4 cellular contexts compared by ENCODE assay signal in the genomic region with DNA sequence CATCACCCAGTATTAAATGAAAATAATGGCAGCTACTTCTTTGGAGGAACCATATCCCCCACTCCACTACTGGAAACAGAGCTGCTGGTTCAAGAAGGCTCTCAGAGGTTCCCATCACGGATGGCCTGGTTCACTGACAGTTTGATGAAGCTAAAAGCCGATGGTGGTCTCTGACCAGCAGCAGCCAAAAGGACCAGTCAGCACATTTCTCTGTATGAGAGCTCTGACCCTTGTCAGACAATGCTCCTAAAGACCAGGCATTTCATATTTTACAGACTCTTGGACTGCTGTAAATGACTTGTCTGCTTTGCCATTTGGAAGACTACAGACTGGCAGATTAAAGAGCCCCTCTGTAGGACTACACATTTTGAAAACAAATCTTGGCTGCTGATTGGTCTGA.
TF ChIP-seq lines count a peak whose summit lies in the region.

No MANE protein-coding gene starts in this region.

TF ChIP-seq in HepG2, 621 proteins besides CTCF, POLR2A, EP300 and RAD21:
- TF ChIP-seq RORA (CRISPR knock-in tag; IDR thresholded peaks at IDR 0.05) (no peak), ZZZ3 (CRISPR knock-in tag; IDR thresholded peaks at IDR 0.05; ENCODE audit: borderline replicate concordance) (no peak), ZNF781 (CRISPR knock-in tag; IDR thresholded peaks at IDR 0.05; ENCODE audit: borderline replicate concordance, not compliant biosample characterization) (no peak), CBX2 (IDR thresholded peaks at IDR 0.05; ENCODE audit: low read depth, low read length) (no peak), CBX2 (CRISPR knock-in tag; IDR thresholded peaks at IDR 0.05; ENCODE audit: low read depth) (no peak), NR1H2 (CRISPR knock-in tag; IDR thresholded peaks at IDR 0.05; ENCODE audit: borderline replicate concordance, low read depth) (no peak), ZNF10 (CRISPR knock-in tag; IDR thresholded peaks at IDR 0.05; ENCODE audit: borderline replicate concordance, low read depth) (no peak), MAFK (conservative IDR thresholded peaks at IDR 0.05 in 1 of 2, IDR thresholded peaks at IDR 0.05 in 1 of 2; ENCODE audit: low read length in 2 of 2) (peak; percentile 76 to 87), ZNF441 (CRISPR knock-in tag; IDR thresholded peaks at IDR 0.05; ENCODE audit: borderline replicate concordance) (no peak), MAFF (IDR thresholded peaks at IDR 0.05; ENCODE audit: low read depth, low read length) (peak; percentile 72)
- TF ChIP-seq, protein P1, sequence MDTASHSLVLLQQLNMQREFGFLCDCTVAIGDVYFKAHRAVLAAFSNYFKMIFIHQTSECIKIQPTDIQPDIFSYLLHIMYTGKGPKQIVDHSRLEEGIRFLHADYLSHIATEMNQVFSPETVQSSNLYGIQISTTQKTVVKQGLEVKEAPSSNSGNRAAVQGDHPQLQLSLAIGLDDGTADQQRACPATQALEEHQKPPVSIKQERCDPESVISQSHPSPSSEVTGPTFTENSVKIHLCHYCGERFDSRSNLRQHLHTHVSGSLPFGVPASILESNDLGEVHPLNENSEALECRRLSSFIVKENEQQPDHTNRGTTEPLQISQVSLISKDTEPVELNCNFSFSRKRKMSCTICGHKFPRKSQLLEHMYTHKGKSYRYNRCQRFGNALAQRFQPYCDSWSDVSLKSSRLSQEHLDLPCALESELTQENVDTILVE (CRISPR knock-in tag; IDR thresholded peaks at IDR 0.05): no peak
- TF ChIP-seq, protein P2, sequence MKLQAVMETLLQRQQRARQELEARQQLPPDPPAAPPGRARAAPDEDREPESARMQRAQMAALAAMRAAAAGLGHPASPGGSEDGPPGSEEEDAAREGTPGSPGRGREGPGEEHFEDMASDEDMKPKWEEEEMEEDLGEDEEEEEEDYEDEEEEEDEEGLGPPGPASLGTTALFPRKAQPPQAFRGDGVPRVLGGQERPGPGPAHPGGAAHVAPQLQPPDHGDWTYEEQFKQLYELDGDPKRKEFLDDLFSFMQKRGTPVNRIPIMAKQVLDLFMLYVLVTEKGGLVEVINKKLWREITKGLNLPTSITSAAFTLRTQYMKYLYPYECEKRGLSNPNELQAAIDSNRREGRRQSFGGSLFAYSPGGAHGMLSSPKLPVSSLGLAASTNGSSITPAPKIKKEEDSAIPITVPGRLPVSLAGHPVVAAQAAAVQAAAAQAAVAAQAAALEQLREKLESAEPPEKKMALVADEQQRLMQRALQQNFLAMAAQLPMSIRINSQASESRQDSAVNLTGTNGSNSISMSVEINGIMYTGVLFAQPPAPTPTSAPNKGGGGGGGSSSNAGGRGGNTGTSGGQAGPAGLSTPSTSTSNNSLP (IDR thresholded peaks at IDR 0.05; ENCODE audit: low read depth, low read length): no peak
TF ChIP-seq in HepG2: peak in this region for 2.

TF ChIP-seq in A549, 52 proteins besides CTCF, POLR2A, EP300 and RAD21:
- TF ChIP-seq, protein P3, sequence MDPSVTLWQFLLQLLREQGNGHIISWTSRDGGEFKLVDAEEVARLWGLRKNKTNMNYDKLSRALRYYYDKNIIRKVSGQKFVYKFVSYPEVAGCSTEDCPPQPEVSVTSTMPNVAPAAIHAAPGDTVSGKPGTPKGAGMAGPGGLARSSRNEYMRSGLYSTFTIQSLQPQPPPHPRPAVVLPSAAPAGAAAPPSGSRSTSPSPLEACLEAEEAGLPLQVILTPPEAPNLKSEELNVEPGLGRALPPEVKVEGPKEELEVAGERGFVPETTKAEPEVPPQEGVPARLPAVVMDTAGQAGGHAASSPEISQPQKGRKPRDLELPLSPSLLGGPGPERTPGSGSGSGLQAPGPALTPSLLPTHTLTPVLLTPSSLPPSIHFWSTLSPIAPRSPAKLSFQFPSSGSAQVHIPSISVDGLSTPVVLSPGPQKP (IDR thresholded peaks at IDR 0.05; ENCODE audit: low read depth, low read length): no peak
- no peak for TF ChIP-seq CHD4 (IDR thresholded peaks at IDR 0.05; ENCODE audit: borderline replicate concordance)
- peak; percentile 27 for TF ChIP-seq MAFK (IDR thresholded peaks at IDR 0.05; ENCODE audit: partially characterized antibody)
- no peak for TF ChIP-seq EHMT2 (IDR thresholded peaks at IDR 0.05; ENCODE audit: low read depth)
- TF ChIP-seq NFE2L2 (conservative IDR thresholded peaks at IDR 0.05; ENCODE audit: low read length): no peak
- TF ChIP-seq, protein P4, sequence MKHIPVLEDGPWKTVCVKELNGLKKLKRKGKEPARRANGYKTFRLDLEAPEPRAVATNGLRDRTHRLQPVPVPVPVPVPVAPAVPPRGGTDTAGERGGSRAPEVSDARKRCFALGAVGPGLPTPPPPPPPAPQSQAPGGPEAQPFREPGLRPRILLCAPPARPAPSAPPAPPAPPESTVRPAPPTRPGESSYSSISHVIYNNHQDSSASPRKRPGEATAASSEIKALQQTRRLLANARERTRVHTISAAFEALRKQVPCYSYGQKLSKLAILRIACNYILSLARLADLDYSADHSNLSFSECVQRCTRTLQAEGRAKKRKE (CRISPR knock-in tag; IDR thresholded peaks at IDR 0.05; ENCODE audit: low read depth): no peak

TF ChIP-seq in IMR-90, 13 proteins besides CTCF, POLR2A, EP300 and RAD21:
- TF ChIP-seq MAFK (IDR thresholded peaks at IDR 0.05; ENCODE audit: low read depth, low read length): peak; percentile 25; the same call in 1 of the 2 replicates
- TF ChIP-seq BHLHE40 (IDR thresholded peaks at IDR 0.05; ENCODE audit: low read depth, low read length): no peak
- no peak for TF ChIP-seq CHD1 (IDR thresholded peaks at IDR 0.05; ENCODE audit: low read depth, low read length)
TF ChIP-seq in IMR-90: peak in this region for 1.

TF ChIP-seq in K562, 482 proteins besides CTCF, POLR2A, EP300 and RAD21:
- 0 out of 2 replicates have a peak, but pooled peaks have one; percentile 17 for TF ChIP-seq MAFG (tag; conservative IDR thresholded peaks at IDR 0.05)
- TF ChIP-seq, protein P5, sequence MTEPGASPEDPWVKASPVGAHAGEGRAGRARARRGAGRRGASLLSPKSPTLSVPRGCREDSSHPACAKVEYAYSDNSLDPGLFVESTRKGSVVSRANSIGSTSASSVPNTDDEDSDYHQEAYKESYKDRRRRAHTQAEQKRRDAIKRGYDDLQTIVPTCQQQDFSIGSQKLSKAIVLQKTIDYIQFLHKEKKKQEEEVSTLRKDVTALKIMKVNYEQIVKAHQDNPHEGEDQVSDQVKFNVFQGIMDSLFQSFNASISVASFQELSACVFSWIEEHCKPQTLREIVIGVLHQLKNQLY (CRISPR knock-in tag; conservative IDR thresholded peaks at IDR 0.05): no peak
- TF ChIP-seq, protein P6, sequence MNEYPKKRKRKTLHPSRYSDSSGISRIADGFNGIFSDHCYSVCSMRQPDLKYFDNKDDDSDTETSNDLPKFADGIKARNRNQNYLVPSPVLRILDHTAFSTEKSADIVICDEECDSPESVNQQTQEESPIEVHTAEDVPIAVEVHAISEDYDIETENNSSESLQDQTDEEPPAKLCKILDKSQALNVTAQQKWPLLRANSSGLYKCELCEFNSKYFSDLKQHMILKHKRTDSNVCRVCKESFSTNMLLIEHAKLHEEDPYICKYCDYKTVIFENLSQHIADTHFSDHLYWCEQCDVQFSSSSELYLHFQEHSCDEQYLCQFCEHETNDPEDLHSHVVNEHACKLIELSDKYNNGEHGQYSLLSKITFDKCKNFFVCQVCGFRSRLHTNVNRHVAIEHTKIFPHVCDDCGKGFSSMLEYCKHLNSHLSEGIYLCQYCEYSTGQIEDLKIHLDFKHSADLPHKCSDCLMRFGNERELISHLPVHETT (CRISPR knock-in tag; conservative IDR thresholded peaks at IDR 0.05 in 1 of 2, IDR thresholded peaks at IDR 0.05 in 1 of 2): no peak
- no peak for TF ChIP-seq NONO (IDR thresholded peaks at IDR 0.05; ENCODE audit: low read depth in 2 of 2, low read length in 1 of 2)
- peak; percentile 49; the same call in 1 of the 2 replicates for TF ChIP-seq ZNF316 (IDR thresholded peaks at IDR 0.05)
- TF ChIP-seq CHCHD3 (CRISPR knock-in tag; IDR thresholded peaks at IDR 0.05): no peak
- TF ChIP-seq MAFF (IDR thresholded peaks at IDR 0.05; ENCODE audit: low read length): peak; percentile 11; the same call in 1 of the 2 replicates
